2 cellular contexts compared by ENCODE assay signal in the genomic region with DNA sequence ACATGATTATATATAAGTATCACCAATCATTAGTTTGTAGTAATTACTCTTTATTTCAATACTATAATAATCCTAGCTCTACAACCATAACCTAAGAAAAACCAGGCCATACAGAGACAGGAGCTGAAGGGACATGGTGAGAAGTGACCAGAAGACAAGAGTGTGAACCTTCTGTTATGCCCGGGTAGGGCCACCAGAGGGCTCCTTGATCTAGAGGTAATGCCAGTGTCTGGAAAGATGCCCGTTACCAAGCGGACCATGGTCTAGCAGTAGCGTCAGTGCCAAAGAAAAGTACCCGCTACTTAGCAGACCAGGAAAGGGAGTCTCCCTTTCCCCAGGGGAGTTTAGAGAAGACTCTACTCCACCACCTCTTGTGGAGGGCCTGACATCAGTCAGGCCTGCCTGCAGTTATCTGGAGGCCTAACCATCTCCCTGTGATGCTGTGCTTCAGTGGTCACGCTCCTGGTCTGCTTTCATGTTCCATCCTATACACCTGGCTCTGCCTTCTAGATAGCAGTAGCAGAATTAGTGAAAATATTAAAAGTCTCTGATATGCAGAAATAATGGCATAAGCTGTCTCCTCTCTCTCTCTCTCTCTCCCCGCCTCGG.
TF ChIP-seq lines count a peak whose summit lies in the region.

No MANE protein-coding gene starts in this region.

TF ChIP-seq in HEK293, 187 proteins besides CTCF, POLR2A, EP300 and RAD21:
- TF ChIP-seq, protein P1, sequence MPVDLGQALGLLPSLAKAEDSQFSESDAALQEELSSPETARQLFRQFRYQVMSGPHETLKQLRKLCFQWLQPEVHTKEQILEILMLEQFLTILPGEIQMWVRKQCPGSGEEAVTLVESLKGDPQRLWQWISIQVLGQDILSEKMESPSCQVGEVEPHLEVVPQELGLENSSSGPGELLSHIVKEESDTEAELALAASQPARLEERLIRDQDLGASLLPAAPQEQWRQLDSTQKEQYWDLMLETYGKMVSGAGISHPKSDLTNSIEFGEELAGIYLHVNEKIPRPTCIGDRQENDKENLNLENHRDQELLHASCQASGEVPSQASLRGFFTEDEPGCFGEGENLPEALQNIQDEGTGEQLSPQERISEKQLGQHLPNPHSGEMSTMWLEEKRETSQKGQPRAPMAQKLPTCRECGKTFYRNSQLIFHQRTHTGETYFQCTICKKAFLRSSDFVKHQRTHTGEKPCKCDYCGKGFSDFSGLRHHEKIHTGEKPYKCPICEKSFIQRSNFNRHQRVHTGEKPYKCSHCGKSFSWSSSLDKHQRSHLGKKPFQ (tag by site-specific recombination; IDR thresholded peaks at IDR 0.05): 0 out of 2 replicates have a peak, but pooled peaks have one; percentile 43

TF ChIP-seq in HepG2, 621 proteins besides CTCF, POLR2A, EP300 and RAD21:
- TF ChIP-seq, protein P2, sequence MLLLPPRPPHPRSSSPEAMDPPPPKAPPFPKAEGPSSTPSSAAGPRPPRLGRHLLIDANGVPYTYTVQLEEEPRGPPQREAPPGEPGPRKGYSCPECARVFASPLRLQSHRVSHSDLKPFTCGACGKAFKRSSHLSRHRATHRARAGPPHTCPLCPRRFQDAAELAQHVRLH (CRISPR knock-in tag; IDR thresholded peaks at IDR 0.05; ENCODE audit: borderline replicate concordance, low read depth): 0 out of 2 replicates have a peak, but pooled peaks have one; percentile 51
- TF ChIP-seq SMC3 (IDR thresholded peaks at IDR 0.05; ENCODE audit: low read length) (peak; percentile 48; the same call in 1 of the 2 replicates), STAG1 (CRISPR knock-in tag; IDR thresholded peaks at IDR 0.05) (peak; percentile 74)
